15 cellular contexts compared by ENCODE assay signal in genomic region chr3:194401815-194402461, GRCh38. TPM values are rescaled to one million over a fixed set of nuclear protein-coding genes. Genes with fewer than 3 reads are reported as not detected.
"Had no signal": no experiment of that assay in that cellular context is flagged by ENCODE, and none has a peak within 500 bp of the region (broad histone marks: within the 10 kb centered on the region; RNA-seq: fewer than 3 reads in every experiment).

No MANE protein-coding gene starts in this region.

- H3K4me1 ChIP-seq: parathyroid adenoma had no signal

- H3K9me3 ChIP-seq: gastroesophageal sphincter, tibial artery, vagina had no signal

- H3K79me2 ChIP-seq: hepatocyte, parathyroid adenoma had no signal

- H3K27ac ChIP-seq: gastroesophageal sphincter, hepatocyte, parathyroid adenoma, tibial artery, vagina had no signal

- H3K27me3 ChIP-seq: vagina had no signal

- ATAC-seq: activated CD4-positive, CD25-positive, alpha-beta regulatory T cell treated with anti-CD3 and anti-CD28 coated beads, Interleukin-2, amount 50 U/mL, for 24 hours; gastroesophageal sphincter had no signal

- H2AFZ ChIP-seq: hepatocyte, parathyroid adenoma had no signal

- H3K4me3 ChIP-seq: gastroesophageal sphincter, hepatocyte, lung, tibial artery, vagina had no signal

- H3K36me3 ChIP-seq: vagina had no signal

- DNase-seq: activated CD4-positive, alpha-beta memory T cell treated with anti-CD3 and anti-CD28 coated beads for 36 hours; activated gamma-delta T cell; activated T-cell treated with anti-CD3 and anti-CD28 coated beads, Interleukin-2, amount 50 U/mL, for 48 hours; effector memory CD4-positive, alpha-beta T cell; kidney glomerular epithelial cell; midbrain; small intestine had no signal

- FAIRE-seq: small intestine had no signal

- H3K4me2 ChIP-seq: hepatocyte had no signal

- H3K9ac ChIP-seq: parathyroid adenoma had no signal

RNA-seq across cellular contexts. Expression of gene GP5, which starts 2.9 kb away (rescaled TPM):
- total RNA-seq: epithelial cell of proximal tubule, vagina had no signal
- polyA plus RNA-seq: hepatocyte had no signal

RNA-seq across cellular contexts. Expression of gene LRRC15, which starts 32.4 kb away (rescaled TPM):
- total RNA-seq: activated CD4-positive, alpha-beta memory T cell treated with anti-CD3 and anti-CD28 coated beads for 36 hours; epithelial cell of proximal tubule; hepatocyte; vagina had no signal
- polyA plus RNA-seq: hepatocyte had no signal

RNA-seq across cellular contexts. Expression of gene CPN2, which starts 50.8 kb away (rescaled TPM):
- total RNA-seq: activated CD4-positive, alpha-beta memory T cell treated with anti-CD3 and anti-CD28 coated beads for 36 hours; epithelial cell of proximal tubule; gastroesophageal sphincter; lung; vagina had no signal
- polyA plus RNA-seq: lung, small intestine had no signal
